ENCODE assay signal across 9 cellular contexts in the genomic region with DNA sequence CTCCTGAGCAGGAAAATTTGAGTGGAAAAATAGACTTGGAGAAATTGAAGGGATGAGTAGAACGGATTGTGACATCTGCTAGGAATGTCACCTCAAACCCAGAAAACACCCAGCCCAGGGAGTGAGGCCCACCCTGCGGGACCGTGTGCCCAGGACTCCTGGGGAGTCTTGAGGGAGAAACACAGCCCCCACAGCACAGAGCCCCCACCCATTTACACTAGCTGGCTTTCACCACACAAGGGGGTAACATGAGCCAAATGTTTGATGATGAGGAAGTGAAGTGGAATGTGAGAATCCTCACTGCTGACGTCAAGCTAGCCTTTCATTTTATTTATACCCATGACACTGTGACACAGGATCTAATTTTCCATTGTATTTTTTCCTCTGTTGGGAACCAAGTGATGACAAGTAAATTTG. TPM values are rescaled to one million over a fixed set of nuclear protein-coding genes. Genes with fewer than 3 reads are reported as not detected.
DNase-seq lines count a peak whose midpoint lies in the region; ATAC-seq and TF ChIP-seq lines count a peak whose summit lies in the region.
"Had no signal": no experiment of that assay in that cellular context is flagged by ENCODE, and none has a peak within 500 bp of the region (broad histone marks: within the 10 kb centered on the region; RNA-seq: fewer than 3 reads in every experiment).

No MANE protein-coding gene starts in this region.

- peak; percentile 71 for DNase-seq in H4 (ENCODE audit: low spot score)
- peak; percentile 27 for DNase-seq in SK-MEL-5 (ENCODE audit: low read depth, low spot score)
- DNase-seq in foreskin keratinocyte = peak in 1 of 2 donors; percentile 48
- no peak for DNase-seq in ecto neural progenitor cell (ENCODE audit: low spot score)
- DNase-seq in T-helper 1 cell = no peak
- no peak for DNase-seq in HEK293T (ENCODE audit: extremely low spot score)

- peak overlapping the region in 2 of 3 donors; percentile 27 to 52 for H3K9ac ChIP-seq in skeletal muscle tissue (ENCODE audit: low read depth in 1 of 3, low read length in 3 of 3)

- CTCF ChIA-PET in HEK293T (lab: Yijun Ruan, JAX) = interaction anchor here (0.6 to 0.9 kb wide), 2 partner anchors 45 to 519 kb away, joined by 3 read pairs; no protein-coding TSS in a partner anchor

- ATAC-seq in foreskin keratinocyte (peak; percentile 54), GM21737 (IDR thresholded peaks at IDR 0.05; ENCODE audit: unreplicated experiment) (no peak)

- H3K27ac ChIP-seq in foreskin keratinocyte (no peak overlapping the region), skeletal muscle tissue (ENCODE audit: low read depth, low read length) (peak overlapping the region; percentile 57)

- H3K4me3 ChIP-seq in skeletal muscle tissue (ENCODE audit: low read length in 3 of 3) = no peak overlapping the region

- no peaks in the 10 kb centered on the region for H3K9me3 ChIP-seq in skeletal muscle tissue (ENCODE audit: control insufficient read depth in 3 of 3, low read length in 3 of 3)

- TF ChIP-seq CTCF in foreskin keratinocyte (conservative IDR thresholded peaks at IDR 0.05) = no peak

- H3K27me3 ChIP-seq in foreskin keratinocyte (peaks cover 52% of the 10 kb centered on the region), skeletal muscle tissue (ENCODE audit: control insufficient read depth in 3 of 3, insufficient read depth in 3 of 3, low read length in 3 of 3) (no peaks in the 10 kb centered on the region)

- no peaks in the 10 kb centered on the region for H3K36me3 ChIP-seq in skeletal muscle tissue (ENCODE audit: control insufficient read depth in 3 of 3, insufficient read depth in 3 of 3, low read length in 3 of 3)

- in situ Hi-C loops in SK-MEL-5 (cut with HindIII; ENCODE audit: low pct_unique_long_range_greater_than_20kb, low sequenced_read_pairs) = no loop called here

- H3K4me1 ChIP-seq in foreskin keratinocyte = no peaks in the 10 kb centered on the region
- peaks cover 13 to 38% (median 33%) of the 10 kb centered on the region in 3 donors for H3K4me1 ChIP-seq in skeletal muscle tissue (ENCODE audit: control insufficient read depth in 3 of 3, insufficient read depth in 3 of 3, low read length in 3 of 3)

- POLR2A ChIA-PET in HEK293T (lab: Yijun Ruan, JAX) = no interaction called here

TF ChIP-seq in HEK293T, 16 proteins besides CTCF, POLR2A, EP300 and RAD21:
- no peak for TF ChIP-seq HDGF (IDR thresholded peaks at IDR 0.05; ENCODE audit: borderline replicate concordance)
- TF ChIP-seq TARDBP (IDR thresholded peaks at IDR 0.05) = no peak
- TF ChIP-seq ARNT (IDR thresholded peaks at IDR 0.05) = no peak
- TF ChIP-seq CTBP1 (IDR thresholded peaks at IDR 0.05; ENCODE audit: borderline replicate concordance) = no peak
TF ChIP-seq in HEK293T: peak in this region for 0.

RNA-seq across cellular contexts. Expression of a gene that starts 42.8 kb away (rescaled TPM):
- total RNA-seq in H4 (2014; rRNA removed; shearing (Covaris generic)) = 0.19 TPM in 1 of 2 replicates, not detected in the other
- not detected in 2 replicates for total RNA-seq in SK-MEL-5 (2014; rRNA removed; shearing (Covaris generic))
- 0.15 TPM in 1 of 2 replicates, not detected in the other for polyA plus RNA-seq in SK-MEL-5 (2015; cell fraction: cytosol; rRNA removed)
- polyA plus RNA-seq in SK-MEL-5 (2015; cell fraction: nucleus; rRNA removed) = not detected in 2 replicates
- total RNA-seq in foreskin keratinocyte = not detected in 2 replicates
- polyA plus RNA-seq in foreskin keratinocyte = not detected in 2 replicates
- total RNA-seq in skeletal muscle tissue = 1.0 TPM
- total RNA-seq: pulmonary artery endothelial cell had no signal

Comparison
In these comparisons a context has a peak if more than half of its experiments do, and no peak if none do; other contexts are left out.
1. DNase-seq: peak in H4 (single experiment) and SK-MEL-5 (single experiment); none in ecto neural progenitor cell (single experiment), T-helper 1 cell (0 of 5) and HEK293T (single experiment).